In genomic region chr5:5302201-5302600, GRCh38 we compare ENCODE assay signal across 4 cellular contexts.
"Had no signal": no experiment of that assay in that cellular context is flagged by ENCODE, and none has a peak within 500 bp of the region (broad histone marks: within the 10 kb centered on the region; RNA-seq: fewer than 3 reads in every experiment).

No MANE protein-coding gene starts in this region.

- H3K27ac Mint-ChIP-seq: GM23338, H9, IgD-negative memory B cell had no signal

- DNase-seq: H9, HCEC 1CT had no signal

- H3K4me2 ChIP-seq: GM23338 had no signal

- H2AFZ ChIP-seq: GM23338 had no signal

- H3K4me3 ChIP-seq: GM23338 had no signal

- H3K4me1 Mint-ChIP-seq: IgD-negative memory B cell had no signal

- H3K4me3 Mint-ChIP-seq: GM23338, H9, IgD-negative memory B cell had no signal
